Comparison of ENCODE assay signal across 18 cellular contexts in genomic region chr2:241208058-241208457, GRCh38.
"Had no signal": no experiment of that assay in that cellular context is flagged by ENCODE, and none has a peak within 500 bp of the region (broad histone marks: within the 10 kb centered on the region; RNA-seq: fewer than 3 reads in every experiment).

No MANE protein-coding gene starts in this region.

- H3K4me3 Mint-ChIP-seq: activated naive CD4-positive, alpha-beta T cell treated with anti-CD3 and anti-CD28 coated beads, Interleukin-2, amount 50 U/mL, for 24 hours; brain; memory B cell; nephron; stimulated activated memory B cell treated with anti-CD40 and anti-IgM and Interleukin-4, amounts not matched to agents 10 μg/mL and 1 μg/mL and 100 μg/mL, for 72 hours had no signal

- DNase-seq: activated CD4-positive, alpha-beta T cell treated with anti-CD3 and anti-CD28 coated beads for 1 hour; activated CD4-positive, alpha-beta T cell treated with anti-CD3 and anti-CD28 coated beads, Interleukin-2, amount 50 U/mL, for 1 hour; activated gamma-delta T cell treated with Interleukin-2 at 50 U/mL for 16 hours; activated T-cell treated with anti-CD3 and anti-CD28 coated beads, Interleukin-2, amount 50 U/mL, for 1 hour; aorta; dermis blood vessel endothelial cell; effector CD8-positive, alpha-beta T cell; erythroblast; foreskin fibroblast; kidney glomerular epithelial cell; sigmoid colon; stimulated activated CD4-positive, alpha-beta T cell treated with anti-CD3 and anti-CD28 coated beads, Interleukin-15, amount 100 ng/mL, for 24 hours; WERI-Rb-1 had no signal

- H3K4me1 Mint-ChIP-seq: activated naive CD4-positive, alpha-beta T cell treated with anti-CD3 and anti-CD28 coated beads, Interleukin-2, amount 50 U/mL, for 24 hours; brain; memory B cell; nephron had no signal

- H3K27me3 Mint-ChIP-seq: activated naive CD4-positive, alpha-beta T cell treated with anti-CD3 and anti-CD28 coated beads, Interleukin-2, amount 50 U/mL, for 24 hours had no signal

- H3K36me3 Mint-ChIP-seq: activated naive CD4-positive, alpha-beta T cell treated with anti-CD3 and anti-CD28 coated beads, Interleukin-2, amount 50 U/mL, for 24 hours; brain; memory B cell; stimulated activated memory B cell treated with anti-CD40 and anti-IgM and Interleukin-4, amounts not matched to agents 10 μg/mL and 1 μg/mL and 100 μg/mL, for 72 hours had no signal

- H3K9me3 Mint-ChIP-seq: activated naive CD4-positive, alpha-beta T cell treated with anti-CD3 and anti-CD28 coated beads, Interleukin-2, amount 50 U/mL, for 24 hours; memory B cell; nephron; stimulated activated memory B cell treated with anti-CD40 and anti-IgM and Interleukin-4, amounts not matched to agents 10 μg/mL and 1 μg/mL and 100 μg/mL, for 72 hours had no signal

- H3K27ac Mint-ChIP-seq: activated naive CD4-positive, alpha-beta T cell treated with anti-CD3 and anti-CD28 coated beads, Interleukin-2, amount 50 U/mL, for 24 hours; brain; memory B cell; nephron; stimulated activated memory B cell treated with anti-CD40 and anti-IgM and Interleukin-4, amounts not matched to agents 10 μg/mL and 1 μg/mL and 100 μg/mL, for 72 hours had no signal

- ATAC-seq: stimulated activated memory B cell treated with anti-CD40 and anti-IgM and Interleukin-4, amounts not matched to agents 10 μg/mL and 1 μg/mL and 100 μg/mL, for 72 hours had no signal
